In genomic region chr3:161219495-161219894, GRCh38 we compare ENCODE assay signal across 21 cellular contexts. TPM values are rescaled to one million over a fixed set of nuclear protein-coding genes. Genes with fewer than 3 reads are reported as not detected.
DNase-seq lines count a peak whose midpoint lies in the region; ATAC-seq and TF ChIP-seq lines count a peak whose summit lies in the region.
"Had no signal": no experiment of that assay in that cellular context is flagged by ENCODE, and none has a peak within 500 bp of the region (broad histone marks: within the 10 kb centered on the region; RNA-seq: fewer than 3 reads in every experiment).

No MANE protein-coding gene starts in this region.

- no peak overlapping the region for H3K27ac ChIP-seq in CD8-positive, alpha-beta memory T cell (ENCODE audit: low read depth, low read length)
- H3K27ac ChIP-seq: brain microvascular endothelial cell, RWPE1 had no signal

- peak overlapping the region; percentile 39 for H3K27ac Mint-ChIP-seq in T-helper 2 cell treated with Interferon-gamma antibody and Interleukin-4, amounts not matched to agents 5 μg/mL and 100 μg/mL, for 36 hours
- peak overlapping the region in 4 of 8 donors; percentile 49 to 94 (median 73) for H3K27ac Mint-ChIP-seq in CD8-positive, alpha-beta memory T cell
- H3K27ac Mint-ChIP-seq in activated T-helper 2 cell treated with anti-CD3 and anti-CD28 coated beads, Interferon-gamma antibody, Interleukin-2, Interleukin-4, amounts not matched to agents 10 μg/mL and 5 μg/mL and 100 μg/mL, durations not matched to agents 14 hours and 24 hours and 36 hours = peak overlapping the region; percentile 56
- no peak overlapping the region for H3K27ac Mint-ChIP-seq in nephron progenitor cell

- H3K4me1 ChIP-seq in CD8-positive, alpha-beta memory T cell (ENCODE audit: insufficient read depth, low read length) = peaks cover 30% of the 10 kb centered on the region
- H3K4me1 ChIP-seq: BE2C had no signal

- DNase-seq in T-helper 2 cell treated with Interferon-gamma antibody and Interleukin-4, amounts not matched to agents 5 μg/mL and 100 μg/mL, for 36 hours (ENCODE audit: low spot score) = no peak
- no peak for DNase-seq in T-helper 2 cell
- no peak for DNase-seq in CD8-positive, alpha-beta memory T cell
- no peak for DNase-seq in activated T-helper 2 cell treated with anti-CD3 and anti-CD28 coated beads, Interferon-gamma antibody, Interleukin-2, Interleukin-4, amounts not matched to agents 10 μg/mL and 5 μg/mL and 100 μg/mL, durations not matched to agents 14 hours and 24 hours and 36 hours (ENCODE audit: low spot score)
- no peak for DNase-seq in nephron progenitor cell
- no peak for DNase-seq in midbrain (lab: John Stamatoyannopoulos, UW)
- no peak for DNase-seq in cortex of kidney (lab: John Stamatoyannopoulos, UW)
- DNase-seq: activated CD4-positive, alpha-beta T cell treated with anti-CD3 and anti-CD28 coated beads, Interleukin-2, amount 50 U/mL, for 4 hours; activated T-cell treated with anti-CD3 and anti-CD28 coated beads, Interleukin-2, amount 50 U/mL, for 1 hour; BE2C; brain microvascular endothelial cell; NCI-H1417 treated with DMSO at 0.1 percent for 48 hours; NCI-H510A treated with DMSO at 0.1 percent for 48 hours; occipital lobe; retina; stimulated activated CD4-positive, alpha-beta T cell treated with anti-CD3 and anti-CD28 coated beads, Interleukin-4, amount 100 ng/mL, for 24 hours; substantia nigra had no signal

- no peaks in the 10 kb centered on the region for H3K27me3 ChIP-seq in CD8-positive, alpha-beta memory T cell (ENCODE audit: insufficient read depth, low read length, poor library complexity, severe bottlenecking)
- H3K27me3 ChIP-seq: BE2C, brain microvascular endothelial cell had no signal

- H3K9me3 Mint-ChIP-seq in T-helper 2 cell treated with Interferon-gamma antibody and Interleukin-4, amounts not matched to agents 5 μg/mL and 100 μg/mL, for 36 hours = no peaks in the 10 kb centered on the region
- no peaks in the 10 kb centered on the region for H3K9me3 Mint-ChIP-seq in CD8-positive, alpha-beta memory T cell
- H3K9me3 Mint-ChIP-seq in activated T-helper 2 cell treated with anti-CD3 and anti-CD28 coated beads, Interferon-gamma antibody, Interleukin-2, Interleukin-4, amounts not matched to agents 10 μg/mL and 5 μg/mL and 100 μg/mL, durations not matched to agents 14 hours and 24 hours and 36 hours = peaks cover 8% of the 10 kb centered on the region
- H3K9me3 Mint-ChIP-seq in nephron progenitor cell = peaks cover 15% of the 10 kb centered on the region

- H3K27me3 Mint-ChIP-seq in T-helper 2 cell treated with Interferon-gamma antibody and Interleukin-4, amounts not matched to agents 5 μg/mL and 100 μg/mL, for 36 hours (ENCODE audit: low read depth) = peaks cover 19% of the 10 kb centered on the region
- H3K27me3 Mint-ChIP-seq in CD8-positive, alpha-beta memory T cell = peaks cover 2 to 22% of the 10 kb centered on the region in 2 donors
- H3K27me3 Mint-ChIP-seq in activated T-helper 2 cell treated with anti-CD3 and anti-CD28 coated beads, Interferon-gamma antibody, Interleukin-2, Interleukin-4, amounts not matched to agents 10 μg/mL and 5 μg/mL and 100 μg/mL, durations not matched to agents 14 hours and 24 hours and 36 hours (ENCODE audit: low read depth) = peaks cover 18% of the 10 kb centered on the region
- no peaks in the 10 kb centered on the region for H3K27me3 Mint-ChIP-seq in nephron progenitor cell (ENCODE audit: low read depth, poor library complexity)

- H3K36me3 Mint-ChIP-seq in T-helper 2 cell treated with Interferon-gamma antibody and Interleukin-4, amounts not matched to agents 5 μg/mL and 100 μg/mL, for 36 hours (ENCODE audit: low read depth) = peaks cover 17% of the 10 kb centered on the region
- peaks cover 0 to 9% (median 3%) of the 10 kb centered on the region in 3 donors for H3K36me3 Mint-ChIP-seq in CD8-positive, alpha-beta memory T cell
- H3K36me3 Mint-ChIP-seq in activated T-helper 2 cell treated with anti-CD3 and anti-CD28 coated beads, Interferon-gamma antibody, Interleukin-2, Interleukin-4, amounts not matched to agents 10 μg/mL and 5 μg/mL and 100 μg/mL, durations not matched to agents 14 hours and 24 hours and 36 hours (ENCODE audit: low read depth) = peaks cover 16% of the 10 kb centered on the region
- peaks cover 17% of the 10 kb centered on the region for H3K36me3 Mint-ChIP-seq in nephron progenitor cell (ENCODE audit: low read depth)

- H3K9me3 ChIP-seq in CD8-positive, alpha-beta memory T cell (ENCODE audit: low read length) = no peaks in the 10 kb centered on the region
- H3K9me3 ChIP-seq: BE2C had no signal

- TF ChIP-seq CTCF in nephron progenitor cell (IDR thresholded peaks at IDR 0.05) = no peak

- POLR2A ChIA-PET in CD8-positive, alpha-beta memory T cell (lab: Charles Lee) = no interaction called here

- peak overlapping the region; percentile 24 for H3K4me3 Mint-ChIP-seq in T-helper 2 cell treated with Interferon-gamma antibody and Interleukin-4, amounts not matched to agents 5 μg/mL and 100 μg/mL, for 36 hours
- H3K4me3 Mint-ChIP-seq in CD8-positive, alpha-beta memory T cell = peak overlapping the region; percentile 33 to 99 (median 70)
- H3K4me3 Mint-ChIP-seq in activated T-helper 2 cell treated with anti-CD3 and anti-CD28 coated beads, Interferon-gamma antibody, Interleukin-2, Interleukin-4, amounts not matched to agents 10 μg/mL and 5 μg/mL and 100 μg/mL, durations not matched to agents 14 hours and 24 hours and 36 hours (ENCODE audit: low read depth) = peak overlapping the region; percentile 55
- H3K4me3 Mint-ChIP-seq in nephron progenitor cell = peak overlapping the region; percentile 63

- ATAC-seq in HG02642 (IDR thresholded peaks at IDR 0.05; ENCODE audit: poor library complexity, unreplicated experiment) = no peak
- ATAC-seq: left lobe of liver had no signal

- intact Hi-C loops in activated T-helper 2 cell treated with anti-CD3 and anti-CD28 coated beads, Interferon-gamma antibody, Interleukin-2, Interleukin-4, amounts not matched to agents 10 μg/mL and 5 μg/mL and 100 μg/mL, durations not matched to agents 14 hours and 24 hours and 36 hours (cut with micrococcal nuclease) = no loop called here

- H3K4me3 ChIP-seq in CD8-positive, alpha-beta memory T cell (ENCODE audit: low read length) = no peak overlapping the region
- H3K4me3 ChIP-seq: coronary artery had no signal

- H3K36me3 ChIP-seq in CD8-positive, alpha-beta memory T cell (ENCODE audit: insufficient read depth, low read length) = no peaks in the 10 kb centered on the region
- H3K36me3 ChIP-seq: brain microvascular endothelial cell had no signal

- peaks cover 21% of the 10 kb centered on the region for H3K4me1 Mint-ChIP-seq in T-helper 2 cell treated with Interferon-gamma antibody and Interleukin-4, amounts not matched to agents 5 μg/mL and 100 μg/mL, for 36 hours (ENCODE audit: low read depth)
- peaks cover 30 to 41% (median 38%) of the 10 kb centered on the region in 3 donors for H3K4me1 Mint-ChIP-seq in CD8-positive, alpha-beta memory T cell
- peaks cover 18% of the 10 kb centered on the region for H3K4me1 Mint-ChIP-seq in activated T-helper 2 cell treated with anti-CD3 and anti-CD28 coated beads, Interferon-gamma antibody, Interleukin-2, Interleukin-4, amounts not matched to agents 10 μg/mL and 5 μg/mL and 100 μg/mL, durations not matched to agents 14 hours and 24 hours and 36 hours (ENCODE audit: low read depth)
- H3K4me1 Mint-ChIP-seq in nephron progenitor cell = peaks cover 30% of the 10 kb centered on the region

- CTCF ChIA-PET in CD8-positive, alpha-beta memory T cell (lab: Charles Lee) = no interaction called here

RNA-seq across cellular contexts. Expression of gene NMD3, which starts 1.6 kb away (rescaled TPM):
- 10 to 100 TPM; 66.6 to 67.4 TPM for total RNA-seq in CD8-positive, alpha-beta memory T cell
- 37.3 TPM for polyA plus RNA-seq in CD8-positive, alpha-beta memory T cell
- 70.1 and 70.4 TPM in 2 replicates for total RNA-seq in activated T-helper 2 cell treated with anti-CD3 and anti-CD28 coated beads, Interferon-gamma antibody, Interleukin-2, Interleukin-4, amounts not matched to agents 10 μg/mL and 5 μg/mL and 100 μg/mL, durations not matched to agents 14 hours and 24 hours and 36 hours
